Comparison of ENCODE assay signal across 9 cellular contexts in the genomic region with DNA sequence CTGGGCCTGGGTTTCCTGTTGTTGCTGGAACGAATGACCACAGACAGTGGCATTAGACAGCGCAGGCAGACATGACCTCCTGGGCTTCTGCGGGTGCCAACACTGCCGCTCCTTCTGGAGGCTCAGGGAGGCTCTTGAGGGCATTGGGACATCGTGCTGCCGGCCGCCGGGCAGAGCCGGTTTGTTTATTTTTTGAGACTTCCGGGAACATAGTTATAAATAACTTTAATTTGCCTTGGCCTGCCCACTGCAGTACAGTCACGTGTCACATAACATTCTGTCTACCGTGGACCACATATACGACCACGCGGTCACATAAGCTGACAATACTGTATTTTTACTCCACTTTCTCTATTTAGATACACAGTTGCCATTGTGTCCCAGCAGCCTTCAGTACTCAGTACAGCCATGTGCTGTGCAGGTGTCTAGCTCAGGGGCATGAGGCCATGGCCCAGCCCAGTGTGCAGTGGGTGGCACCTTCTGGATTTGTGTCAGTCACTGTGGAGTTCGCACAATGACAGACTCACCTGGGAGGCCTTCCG. TPM values are rescaled to one million over a fixed set of nuclear protein-coding genes. Genes with fewer than 3 reads are reported as not detected.
A peak's percentile ranks its signal among the peaks of the same experiment; 100 is the strongest.
DNase-seq lines count a peak whose midpoint lies in the region; ATAC-seq and TF ChIP-seq lines count a peak whose summit lies in the region.
"Had no signal": no experiment of that assay in that cellular context is flagged by ENCODE, and none has a peak within 500 bp of the region (broad histone marks: within the 10 kb centered on the region; RNA-seq: fewer than 3 reads in every experiment).

No MANE protein-coding gene starts in this region.

- H3K27ac Mint-ChIP-seq in activated CD4-positive, alpha-beta T cell treated with anti-CD3 and anti-CD28 coated beads for 36 hours: no peak overlapping the region
- H3K27ac Mint-ChIP-seq: T-helper 1 cell treated with Interleukin-12 subunit alpha and Interleukin-12 subunit beta and Interleukin-4 antibody, amounts not matched to agents 30 μg/mL and 1 μg/mL, for 36 hours had no signal

- H3K27me3 ChIP-seq in Peyer's patch: no peaks in the 10 kb centered on the region
- peaks cover 13% of the 10 kb centered on the region for H3K27me3 ChIP-seq in gastroesophageal sphincter
- H3K27me3 ChIP-seq in sigmoid colon: peaks cover 0 to 6% (median 0%) of the 10 kb centered on the region in 3 donors
- H3K27me3 ChIP-seq in mesendoderm (ENCODE audit: insufficient read depth, low read length, poor library complexity): no peaks in the 10 kb centered on the region

- H3K4me3 ChIP-seq in GM12864 (ENCODE audit: low read depth, low read length) (peak overlapping the region; percentile 13), Peyer's patch (peak overlapping the region in 3 of 4 donors; percentile 14 to 36 (median 20)), gastroesophageal sphincter (no peak overlapping the region), sigmoid colon (no peak overlapping the region), mesendoderm (ENCODE audit: low read length) (no peak overlapping the region)

- H2BK15ac ChIP-seq in mesendoderm (replicated peaks; ENCODE audit: low read depth): no peak overlapping the region

- H3K9ac ChIP-seq in mesendoderm (ENCODE audit: low read length): no peak overlapping the region

- no peak overlapping the region for H3K4me2 ChIP-seq in mesendoderm (ENCODE audit: low read length)

- no peak overlapping the region for H3K4ac ChIP-seq in mesendoderm (ENCODE audit: low read depth, low read length)

- no peak overlapping the region for H3K4me3 Mint-ChIP-seq in activated CD4-positive, alpha-beta T cell treated with anti-CD3 and anti-CD28 coated beads for 36 hours

- peak overlapping the region; percentile 50 to 66 (median 59) for H3K27ac ChIP-seq in Peyer's patch
- H3K27ac ChIP-seq in gastroesophageal sphincter: peak overlapping the region in 3 of 4 donors; percentile 49 to 65 (median 58)
- peak overlapping the region; percentile 51 to 66 (median 60) for H3K27ac ChIP-seq in sigmoid colon
- H3K27ac ChIP-seq in mesendoderm (ENCODE audit: low read depth, low read length): no peak overlapping the region

- 18 to 43% methylated on average over 11 to 12 of the region's 17 CpGs for WGBS in gastroesophageal sphincter (ENCODE audit: low coverage in 1 of 2), 2 donors
- WGBS in sigmoid colon, 2 donors: 23 to 53% methylated on average over 17 of the region's 17 CpGs
- no CpG with 5 or more reads among the region's 17 CpGs for WGBS in mesendoderm (ENCODE audit: extremely low coverage, insufficient coverage, low lambda C conversion rate)

- H2BK120ac ChIP-seq in mesendoderm (ENCODE audit: low read depth, low read length): no peak overlapping the region

- H4K5ac ChIP-seq in mesendoderm (ENCODE audit: low read length): no peak overlapping the region

- no peak for TF ChIP-seq POLR2A in Peyer's patch (IDR thresholded peaks at IDR 0.05)
- no peak for TF ChIP-seq POLR2A in gastroesophageal sphincter (IDR thresholded peaks at IDR 0.05)
- no peak for TF ChIP-seq POLR2A in sigmoid colon (IDR thresholded peaks at IDR 0.05)

- POLR2A ChIA-PET in activated CD4-positive, alpha-beta T cell treated with anti-CD3 and anti-CD28 coated beads for 36 hours (lab: Charles Lee): no interaction called here

- TF ChIP-seq CTCF in GM12864 (IDR thresholded peaks at IDR 0.05; ENCODE audit: low read depth, low read length, missing control alignments) (no peak), Peyer's patch (IDR thresholded peaks at IDR 0.05) (no peak), gastroesophageal sphincter (IDR thresholded peaks at IDR 0.05) (no peak), sigmoid colon (IDR thresholded peaks at IDR 0.05) (no peak)

- H4K8ac ChIP-seq in mesendoderm (ENCODE audit: low read depth, low read length): no peak overlapping the region

- DNase-seq in GM12864 (ENCODE audit: low read depth) (peak; percentile 48), Peyer's patch (peak in 2 of 3 donors; percentile 69 to 77), sigmoid colon (peak; percentile 79), putamen (ENCODE audit: low spot score) (no peak), SW 1271 (lab: John Stamatoyannopoulos, UW) (no peak), mesendoderm (no peak)
- DNase-seq in activated CD4-positive, alpha-beta T cell treated with anti-CD3 and anti-CD28 coated beads for 36 hours: no peak

- peaks cover 5% of the 10 kb centered on the region for H3K79me1 ChIP-seq in mesendoderm (ENCODE audit: low read length)

- H3K9me3 Mint-ChIP-seq in activated CD4-positive, alpha-beta T cell treated with anti-CD3 and anti-CD28 coated beads for 36 hours (ENCODE audit: low read depth): no peaks in the 10 kb centered on the region
- H3K9me3 Mint-ChIP-seq: T-helper 1 cell treated with Interleukin-12 subunit alpha and Interleukin-12 subunit beta and Interleukin-4 antibody, amounts not matched to agents 30 μg/mL and 1 μg/mL, for 36 hours had no signal

- H3K79me2 ChIP-seq in mesendoderm (ENCODE audit: control insufficient read depth, insufficient read depth, low read length): no peaks in the 10 kb centered on the region

- H3K36me3 ChIP-seq in Peyer's patch (peaks cover 0 to 51% (median 0%) of the 10 kb centered on the region in 3 donors), gastroesophageal sphincter (peaks cover 0 to 90% of the 10 kb centered on the region in 2 donors), sigmoid colon (peaks cover 35 to 72% (median 47%) of the 10 kb centered on the region in 4 donors), mesendoderm (ENCODE audit: control insufficient read depth, insufficient read depth, low read length) (peaks cover 8% of the 10 kb centered on the region)

- ATAC-seq in gastroesophageal sphincter: peak; percentile 81
- no peak for ATAC-seq in activated CD4-positive, alpha-beta T cell treated with anti-CD3 and anti-CD28 coated beads for 36 hours

- CTCF ChIA-PET in activated CD4-positive, alpha-beta T cell treated with anti-CD3 and anti-CD28 coated beads for 36 hours (lab: Charles Lee): interaction anchor here (0.7 to 0.8 kb wide), 2 partner anchors 13 to 163 kb away, joined by 3 read pairs; no protein-coding TSS in a partner anchor

- intact Hi-C loops in sigmoid colon (cut with DNase I): no loop called here
- intact Hi-C loops in activated CD4-positive, alpha-beta T cell treated with anti-CD3 and anti-CD28 coated beads for 36 hours (cut with DNase I, micrococcal nuclease): no loop called here

- H3K56ac ChIP-seq in mesendoderm (ENCODE audit: low read length): no peak overlapping the region

- no peak overlapping the region for H2AK5ac ChIP-seq in mesendoderm (ENCODE audit: low read length)

- peaks cover 35% of the 10 kb centered on the region for H3K36me3 Mint-ChIP-seq in activated CD4-positive, alpha-beta T cell treated with anti-CD3 and anti-CD28 coated beads for 36 hours (ENCODE audit: low read depth)

- H3K18ac ChIP-seq in mesendoderm (ENCODE audit: low read length): no peak overlapping the region

- peaks cover 8% of the 10 kb centered on the region for H3K4me1 Mint-ChIP-seq in activated CD4-positive, alpha-beta T cell treated with anti-CD3 and anti-CD28 coated beads for 36 hours

- no peak overlapping the region for H3K23ac ChIP-seq in mesendoderm (ENCODE audit: low read length)

- TF ChIP-seq EP300 in gastroesophageal sphincter (IDR thresholded peaks at IDR 0.05) (no peak), sigmoid colon (IDR thresholded peaks at IDR 0.05) (peak in 1 of 4 donors; percentile 33)

- H2BK5ac ChIP-seq in mesendoderm (ENCODE audit: low read length): no peak overlapping the region

- H3K4me1 ChIP-seq in Peyer's patch: peaks cover 3 to 24% (median 12%) of the 10 kb centered on the region in 4 donors
- peaks cover 0 to 25% (median 12%) of the 10 kb centered on the region in 3 donors for H3K4me1 ChIP-seq in gastroesophageal sphincter
- peaks cover 0 to 17% (median 16%) of the 10 kb centered on the region in 4 donors for H3K4me1 ChIP-seq in sigmoid colon
- H3K4me1 ChIP-seq in mesendoderm (ENCODE audit: control insufficient read depth, low read depth, low read length): no peaks in the 10 kb centered on the region

- H3K27me3 Mint-ChIP-seq in activated CD4-positive, alpha-beta T cell treated with anti-CD3 and anti-CD28 coated beads for 36 hours: no peaks in the 10 kb centered on the region

- H3K9me3 ChIP-seq in Peyer's patch: no peaks in the 10 kb centered on the region
- no peaks in the 10 kb centered on the region for H3K9me3 ChIP-seq in gastroesophageal sphincter
- H3K9me3 ChIP-seq in sigmoid colon: no peaks in the 10 kb centered on the region

RNA-seq across cellular contexts. Expression of a gene that starts 8.2 kb away (rescaled TPM):
- total RNA-seq in Peyer's patch: 10 to 100 TPM; 33.8 to 45.7 (median 39.2) TPM
- total RNA-seq in gastroesophageal sphincter: 1 to 10 TPM; 4.7 to 7.4 (median 6.9) TPM
- 1 to 10 TPM; 3.8 to 4.3 (median 3.9) TPM for total RNA-seq in sigmoid colon
- 10 to 100 TPM in 1 of 3 donors, 1 to 10 TPM in 2; 5.1 to 33.0 (median 6.6) TPM for polyA plus RNA-seq in sigmoid colon
- 1 to 10 TPM; 2.6 to 3.4 TPM for total RNA-seq in activated CD4-positive, alpha-beta T cell treated with anti-CD3 and anti-CD28 coated beads for 36 hours
- polyA plus RNA-seq in mesendoderm (2013, experiment 1 of 2): 4.1 TPM
- polyA plus RNA-seq in mesendoderm (2013, experiment 2 of 2): 4.0 TPM

RNA-seq across cellular contexts. Expression of a gene that starts 14.2 kb away (rescaled TPM):
- total RNA-seq in Peyer's patch: 10 to 100 TPM; 47.4 to 57.8 (median 50.2) TPM
- 10 to 100 TPM; 36.9 to 58.8 (median 45.2) TPM for total RNA-seq in gastroesophageal sphincter
- 10 to 100 TPM; 24.7 to 36.5 (median 33.2) TPM for total RNA-seq in sigmoid colon
- polyA plus RNA-seq in sigmoid colon: 10 to 100 TPM; 41.6 to 70.5 (median 45.0) TPM
- 10 to 100 TPM; 41.4 to 54.1 TPM for total RNA-seq in activated CD4-positive, alpha-beta T cell treated with anti-CD3 and anti-CD28 coated beads for 36 hours
- 39.7 TPM for polyA plus RNA-seq in mesendoderm (2013, experiment 1 of 2)
- polyA plus RNA-seq in mesendoderm (2013, experiment 2 of 2): 39.7 TPM

RNA-seq across cellular contexts. Expression of a gene that starts 18.2 kb away (rescaled TPM):
- total RNA-seq in Peyer's patch (not detected), gastroesophageal sphincter (not detected), sigmoid colon (not detected)
- polyA plus RNA-seq in sigmoid colon: not detected
- total RNA-seq in activated CD4-positive, alpha-beta T cell treated with anti-CD3 and anti-CD28 coated beads for 36 hours: not detected
- polyA plus RNA-seq in mesendoderm (2013, experiment 1 of 2): 0.14 TPM
- polyA plus RNA-seq in mesendoderm (2013, experiment 2 of 2): 0.15 TPM

RNA-seq across cellular contexts. Expression of a gene that starts 28.2 kb away (rescaled TPM):
- total RNA-seq in Peyer's patch (100 to 1,000 TPM; 174 to 409 (median 322) TPM), gastroesophageal sphincter (100 to 1,000 TPM; 220 to 488 (median 265) TPM), sigmoid colon (100 to 1,000 TPM; 141 to 196 (median 164) TPM)
- 100 to 1,000 TPM; 292 to 505 (median 444) TPM for polyA plus RNA-seq in sigmoid colon
- total RNA-seq in activated CD4-positive, alpha-beta T cell treated with anti-CD3 and anti-CD28 coated beads for 36 hours: 100 to 1,000 TPM; 264 to 278 TPM
- 288 TPM for polyA plus RNA-seq in mesendoderm (2013, experiment 1 of 2)
- polyA plus RNA-seq in mesendoderm (2013, experiment 2 of 2): 285 TPM

RNA-seq across cellular contexts. Expression of a gene that starts 32.8 kb away (rescaled TPM):
- total RNA-seq in Peyer's patch: 10 to 100 TPM; 35.3 to 56.1 (median 43.8) TPM
- total RNA-seq in gastroesophageal sphincter: 10 to 100 TPM in 1 of 4 donors, 1 to 10 TPM in 3; 3.8 to 11.3 (median 4.3) TPM
- 1 to 10 TPM in 3 of 4 donors, not detected in 1; 1.8 to 2.9 (median 2.8) TPM for total RNA-seq in sigmoid colon
- polyA plus RNA-seq in sigmoid colon: 10 to 100 TPM; 20.4 to 24.7 (median 24.0) TPM
- 1 to 10 TPM; 2.1 TPM for total RNA-seq in activated CD4-positive, alpha-beta T cell treated with anti-CD3 and anti-CD28 coated beads for 36 hours
- polyA plus RNA-seq in mesendoderm (2013, experiment 1 of 2): 4.0 TPM
- 4.5 TPM for polyA plus RNA-seq in mesendoderm (2013, experiment 2 of 2)

Comparison
In these comparisons a context has a peak if more than half of its experiments do, and no peak if none do; other contexts are left out.
1. DNase-seq: peak in GM12864 (single experiment), Peyer's patch (2 of 3) and sigmoid colon (single experiment); none in putamen (single experiment), activated CD4-positive, alpha-beta T cell treated with anti-CD3 and anti-CD28 coated beads for 36 hours (single experiment), SW 1271 (0 of 2) and mesendoderm (single experiment).
2. H3K4me3 ChIP-seq: peak in GM12864 (single experiment) and Peyer's patch (3 of 4); none in gastroesophageal sphincter (0 of 2), sigmoid colon (0 of 4) and mesendoderm (single experiment).
3. RNA of a gene that starts 8.2 kb away (total RNA-seq): 33.8 to 45.7 TPM in Peyer's patch; 4.7 to 7.4 TPM in gastroesophageal sphincter, 3.8 to 4.3 TPM in sigmoid colon and 2.6 to 3.4 TPM in activated CD4-positive, alpha-beta T cell treated with anti-CD3 and anti-CD28 coated beads for 36 hours; every median in the first group is over 4 times any median in the second.